9 cellular contexts compared by ENCODE assay signal in genomic region chr6:25961619-25962367, GRCh38. TPM values are rescaled to one million over a fixed set of nuclear protein-coding genes. Genes with fewer than 3 reads are reported as not detected.
DNase-seq lines count a peak whose midpoint lies in the region; ATAC-seq, FAIRE-seq and TF ChIP-seq lines count a peak whose summit lies in the region.
"Had no signal": no experiment of that assay in that cellular context is flagged by ENCODE, and none has a peak within 500 bp of the region (broad histone marks: within the 10 kb centered on the region; RNA-seq: fewer than 3 reads in every experiment).

No MANE protein-coding gene starts in this region.

- no peak for ATAC-seq in activated T-helper 17 cell treated with anti-CD3 and anti-CD28 coated beads, Interleukin-2, amount 50 U/mL, for 72 hours (replicated peaks)
- peak; percentile 77 for ATAC-seq in HepG2

- H3K27me3 ChIP-seq in HepG2 (ENCODE audit: control insufficient read depth in 1 of 2, insufficient read depth in 2 of 2, low read length in 2 of 2) = no peaks in the 10 kb centered on the region; a peak in 1 of 5 replicates
- H3K27me3 ChIP-seq in WERI-Rb-1 (ENCODE audit: insufficient read depth, low read depth, severe bottlenecking) = no peaks in the 10 kb centered on the region

- H3K27ac ChIP-seq in HepG2 (ENCODE audit: extremely low read length, insufficient read depth, low read length) = peak overlapping the region; percentile 54
- peak overlapping the region; percentile 76 for H3K27ac ChIP-seq in urinary bladder (ENCODE audit: low read depth)
- no peak overlapping the region for H3K27ac ChIP-seq in WERI-Rb-1

- peak overlapping the region; percentile 95 for H3K4me2 ChIP-seq in HepG2 (ENCODE audit: low read depth, low read length)

- intact Hi-C loops in HepG2 (cut with micrococcal nuclease; ENCODE audit: unreplicated experiment) = loop anchor here (2.0 kb wide), 1 partner anchor 31 kb away; no protein-coding TSS in a partner anchor

- in situ Hi-C loops in HepG2 (cut with HindIII; ENCODE audit: extremely low pct_ligation_motif_present, low pct_unique_long_range_greater_than_20kb) = no loop called here

- H3K9me3 ChIP-seq in HepG2 (ENCODE audit: low read length) (peaks cover 27% of the 10 kb centered on the region), WERI-Rb-1 (ENCODE audit: severe bottlenecking) (peaks cover 16% of the 10 kb centered on the region)

- TF ChIP-seq CTCF in HepG2 (CRISPR knock-in tag; IDR thresholded peaks at IDR 0.05) = peak; percentile 60
- no peak for TF ChIP-seq CTCF in WERI-Rb-1 (IDR thresholded peaks at IDR 0.05; ENCODE audit: low read depth, low read length)

- H3K9ac ChIP-seq in HepG2 (ENCODE audit: insufficient read depth, low read depth, low read length) = peak overlapping the region; percentile 77

- H2AFZ ChIP-seq in HepG2 (ENCODE audit: low read length) = peak overlapping the region; percentile 96

- 26% methylated on average over 5 of the region's 5 CpGs for WGBS in HepG2 (ENCODE audit: low lambda C conversion rate)
- 48% methylated on average over 5 of the region's 5 CpGs for WGBS in urinary bladder

- TF ChIP-seq EP300 in HepG2 (IDR thresholded peaks at IDR 0.05; ENCODE audit: low read depth in 2 of 2, low read length in 2 of 2) = no peak
- TF ChIP-seq EP300 in HepG2 (CRISPR knock-in tag; IDR thresholded peaks at IDR 0.05; ENCODE audit: borderline replicate concordance) = no peak

- H3K4me1 Mint-ChIP-seq in activated naive CD4-positive, alpha-beta T cell treated with anti-CD3 and anti-CD28 coated beads, Interleukin-2, amount 10 ng/mL, durations not matched to agents 7 days and 5 days = peaks cover 77% of the 10 kb centered on the region
- peaks cover 53% of the 10 kb centered on the region for H3K4me1 Mint-ChIP-seq in activated T-helper 17 cell treated with anti-CD3 and anti-CD28 coated beads, Interleukin-2, amount 50 U/mL, for 72 hours

- peak overlapping the region; percentile 94 for H3K4me3 Mint-ChIP-seq in activated naive CD4-positive, alpha-beta T cell treated with anti-CD3 and anti-CD28 coated beads, Interleukin-2, amount 10 ng/mL, durations not matched to agents 7 days and 5 days
- H3K4me3 Mint-ChIP-seq in activated T-helper 17 cell treated with anti-CD3 and anti-CD28 coated beads, Interleukin-2, amount 50 U/mL, for 72 hours = peak overlapping the region; percentile 96

- H3K36me3 ChIP-seq in HepG2 (replicated peaks in 1 of 2; ENCODE audit: control insufficient read depth in 1 of 2, insufficient read depth in 2 of 2, low read length in 2 of 2) (peaks cover 0 to 8% of the 10 kb centered on the region in 2 experiments; a peak in 1 of 5 replicates), urinary bladder (ENCODE audit: insufficient read depth) (no peaks in the 10 kb centered on the region), WERI-Rb-1 (no peaks in the 10 kb centered on the region)

- POLR2A ChIA-PET in HepG2 (lab: Yijun Ruan, JAX) = interaction anchor here (0.7 to 5.9 kb wide), 4 partner anchors 18 to 60 kb away, joined by 3 to 41 read pairs (median 3); a partner anchor contains a TSS

- DNase-seq in activated naive CD4-positive, alpha-beta T cell treated with anti-CD3 and anti-CD28 coated beads, Interleukin-2, amount 10 ng/mL, durations not matched to agents 7 days and 5 days = no peak
- DNase-seq in activated naive CD4-positive, alpha-beta T cell treated with anti-CD3 and anti-CD28 coated beads, Interleukin-2, amount 50 U/mL, for 16 hours = no peak
- DNase-seq in HepG2 (ENCODE audit: low spot score) (peak; percentile 31), COLO829 (ENCODE audit: low spot score) (no peak), cortex of kidney (lab: John Stamatoyannopoulos, UW) (no peak), WERI-Rb-1 (no peak)

- CTCF ChIA-PET in activated naive CD4-positive, alpha-beta T cell treated with anti-CD3 and anti-CD28 coated beads, Interleukin-2, amount 10 ng/mL, durations not matched to agents 7 days and 5 days (lab: Charles Lee) = interaction anchor here (0.8 to 1.3 kb wide), 3 partner anchors 31 to 242 kb away, joined by 3 to 4 read pairs (median 3); a partner anchor contains a TSS
- CTCF ChIA-PET in HepG2 (lab: Yijun Ruan, JAX; ENCODE audit: low intra/inter-chr PET ratio, low total read pairs) = no interaction called here

- no peaks in the 10 kb centered on the region for H3K27me3 Mint-ChIP-seq in activated naive CD4-positive, alpha-beta T cell treated with anti-CD3 and anti-CD28 coated beads, Interleukin-2, amount 10 ng/mL, durations not matched to agents 7 days and 5 days
- H3K27me3 Mint-ChIP-seq in activated T-helper 17 cell treated with anti-CD3 and anti-CD28 coated beads, Interleukin-2, amount 50 U/mL, for 72 hours = no peaks in the 10 kb centered on the region

- H3K4me1 ChIP-seq in HepG2 (ENCODE audit: insufficient read depth, low read length) = peaks cover 39% of the 10 kb centered on the region
- H3K4me1 ChIP-seq in urinary bladder (ENCODE audit: insufficient read depth) = no peaks in the 10 kb centered on the region

- no peaks in the 10 kb centered on the region for H4K20me1 ChIP-seq in HepG2 (ENCODE audit: insufficient read depth, low read length)

- H3K79me2 ChIP-seq in HepG2 (ENCODE audit: insufficient read depth, low read length) = no peaks in the 10 kb centered on the region

- H3K9me3 Mint-ChIP-seq in activated naive CD4-positive, alpha-beta T cell treated with anti-CD3 and anti-CD28 coated beads, Interleukin-2, amount 10 ng/mL, durations not matched to agents 7 days and 5 days = peaks cover 16% of the 10 kb centered on the region
- H3K9me3 Mint-ChIP-seq in activated T-helper 17 cell treated with anti-CD3 and anti-CD28 coated beads, Interleukin-2, amount 50 U/mL, for 72 hours = peaks cover 6% of the 10 kb centered on the region

- no peak for TF ChIP-seq RAD21 in HepG2 (CRISPR knock-in tag; IDR thresholded peaks at IDR 0.05)

- BruUV-seq in HepG2 (replicated peaks; lab: Mats Ljungman, UMichigan) = TSS peak; percentile 72

- no peak for FAIRE-seq in HepG2 (lab: Jason Lieb, UNC)
- FAIRE-seq: G401.6 had no signal

- H3K36me3 Mint-ChIP-seq in activated naive CD4-positive, alpha-beta T cell treated with anti-CD3 and anti-CD28 coated beads, Interleukin-2, amount 10 ng/mL, durations not matched to agents 7 days and 5 days = peaks cover 34% of the 10 kb centered on the region
- H3K36me3 Mint-ChIP-seq in activated T-helper 17 cell treated with anti-CD3 and anti-CD28 coated beads, Interleukin-2, amount 50 U/mL, for 72 hours (ENCODE audit: low read depth) = peaks cover 55% of the 10 kb centered on the region

- peak overlapping the region; percentile 97 for H3K27ac Mint-ChIP-seq in activated naive CD4-positive, alpha-beta T cell treated with anti-CD3 and anti-CD28 coated beads, Interleukin-2, amount 10 ng/mL, durations not matched to agents 7 days and 5 days
- H3K27ac Mint-ChIP-seq in activated T-helper 17 cell treated with anti-CD3 and anti-CD28 coated beads, Interleukin-2, amount 50 U/mL, for 72 hours = peak overlapping the region; percentile 99

- peak overlapping the region; percentile 59 to 78 (median 73) for H3K4me3 ChIP-seq in HepG2 (replicated peaks in 1 of 3; ENCODE audit: insufficient read depth in 1 of 3, low read depth in 2 of 3, low read length in 3 of 3)
- peak overlapping the region; percentile 69 for H3K4me3 ChIP-seq in urinary bladder (ENCODE audit: low read depth, low read length)
- H3K4me3 ChIP-seq in WERI-Rb-1 (ENCODE audit: low read depth, low read length) = no peak overlapping the region

- no peak for TF ChIP-seq POLR2A in HepG2 (IDR thresholded peaks at IDR 0.05; ENCODE audit: insufficient read depth in 1 of 2, low read depth in 2 of 2, low read length in 2 of 2)

RNA-seq across cellular contexts. Expression of gene TRIM38, which starts 0.8 kb away (rescaled TPM):
- 10 to 100 TPM; 26.7 to 69.2 TPM for total RNA-seq in activated T-helper 17 cell treated with anti-CD3 and anti-CD28 coated beads, Interleukin-2, amount 50 U/mL, for 72 hours
- total RNA-seq in HepG2 (2016; rRNA removed; fragmentation: Illumina TruSeq; extraction: Trizol) (2.5 and 3.6 TPM in 2 replicates), urinary bladder (13.4 TPM)
- 0.40 and 0.44 TPM in 2 replicates for total RNA-seq in HepG2 (2016; cell fraction: cytosol; rRNA removed; fragmentation: Illumina TruSeq; extraction: Trizol; ENCODE audit: low read depth)
- 2.6 and 3.4 TPM in 2 replicates for total RNA-seq in HepG2 (2016; cell fraction: insoluble cytoplasmic fraction; rRNA removed; fragmentation: Illumina TruSeq; extraction: Trizol)
- total RNA-seq in HepG2 (2016; cell fraction: membrane; rRNA removed; fragmentation: Illumina TruSeq; extraction: Trizol) = 1.1 TPM in 2 replicates
- total RNA-seq in HepG2 (2016; cell fraction: nucleus; rRNA removed; fragmentation: Illumina TruSeq; extraction: Trizol) = 3.4 TPM in 2 replicates
- polyA plus RNA-seq in HepG2 (2011; rRNA removed) (3.1 and 3.7 TPM in 2 replicates), urinary bladder (4.6 TPM)
- polyA plus RNA-seq in HepG2 (2011; cell fraction: cytosol; rRNA removed) = 1.1 and 1.8 TPM in 2 replicates
- 4.0 and 5.6 TPM in 2 replicates for polyA plus RNA-seq in HepG2 (2011; cell fraction: nucleus; rRNA removed)
- polyA plus RNA-seq in HepG2 (2012) = 2.3 and 2.9 TPM in 2 replicates
- polyA plus RNA-seq in HepG2 (2016; cell fraction: cytosol; fragmentation: Illumina TruSeq; extraction: Trizol; ENCODE audit: low read depth) = 0.16 and 0.17 TPM in 2 replicates
- polyA plus RNA-seq in HepG2 (2016; cell fraction: insoluble cytoplasmic fraction; fragmentation: Illumina TruSeq; extraction: Trizol; ENCODE audit: low read depth) = 2.1 and 2.5 TPM in 2 replicates
- polyA plus RNA-seq in HepG2 (2016; cell fraction: membrane; fragmentation: Illumina TruSeq; extraction: Trizol; ENCODE audit: low read depth) = 0.42 and 0.45 TPM in 2 replicates
- polyA plus RNA-seq in HepG2 (2016; cell fraction: nucleus; fragmentation: Illumina TruSeq; extraction: Trizol; ENCODE audit: insufficient read depth, low read depth) = 4.1 and 4.8 TPM in 2 replicates
- polyA minus RNA-seq in HepG2 (2011; rRNA and poly(A)+ RNA removed; ENCODE audit: low replicate concordance) = 2.6 and 4.4 TPM in 2 replicates
- polyA minus RNA-seq in HepG2 (2011; cell fraction: cytosol; rRNA and poly(A)+ RNA removed) = 1.8 and 2.8 TPM in 2 replicates
- polyA minus RNA-seq in HepG2 (2011; cell fraction: nucleus; rRNA and poly(A)+ RNA removed) = 8.8 and 11.1 TPM in 2 replicates

RNA-seq across cellular contexts. Expression of gene SLC17A2, which starts 31.3 kb away (rescaled TPM):
- not detected for total RNA-seq in activated T-helper 17 cell treated with anti-CD3 and anti-CD28 coated beads, Interleukin-2, amount 50 U/mL, for 72 hours
- 7.0 and 11.2 TPM in 2 replicates for total RNA-seq in HepG2 (2016; rRNA removed; fragmentation: Illumina TruSeq; extraction: Trizol)
- 2.2 and 2.7 TPM in 2 replicates for total RNA-seq in HepG2 (2016; cell fraction: cytosol; rRNA removed; fragmentation: Illumina TruSeq; extraction: Trizol; ENCODE audit: low read depth)
- total RNA-seq in HepG2 (2016; cell fraction: insoluble cytoplasmic fraction; rRNA removed; fragmentation: Illumina TruSeq; extraction: Trizol) = 9.2 and 10.7 TPM in 2 replicates
- total RNA-seq in HepG2 (2016; cell fraction: membrane; rRNA removed; fragmentation: Illumina TruSeq; extraction: Trizol) = 5.8 and 6.7 TPM in 2 replicates
- 9.4 and 10.7 TPM in 2 replicates for total RNA-seq in HepG2 (2016; cell fraction: nucleus; rRNA removed; fragmentation: Illumina TruSeq; extraction: Trizol)
- 32.4 and 46.4 TPM in 2 replicates for polyA plus RNA-seq in HepG2 (2011; rRNA removed)
- polyA plus RNA-seq in HepG2 (2011; cell fraction: cytosol; rRNA removed) = 25.3 and 48.3 TPM in 2 replicates
- polyA plus RNA-seq in HepG2 (2011; cell fraction: nucleus; rRNA removed) = 27.5 and 41.5 TPM in 2 replicates
- polyA plus RNA-seq in HepG2 (2012) = 29.6 and 59.7 TPM in 2 replicates
- polyA plus RNA-seq in HepG2 (2016; cell fraction: cytosol; fragmentation: Illumina TruSeq; extraction: Trizol; ENCODE audit: low read depth) = 0.93 and 0.97 TPM in 2 replicates
- 6.3 and 7.7 TPM in 2 replicates for polyA plus RNA-seq in HepG2 (2016; cell fraction: insoluble cytoplasmic fraction; fragmentation: Illumina TruSeq; extraction: Trizol; ENCODE audit: low read depth)
- polyA plus RNA-seq in HepG2 (2016; cell fraction: membrane; fragmentation: Illumina TruSeq; extraction: Trizol; ENCODE audit: low read depth) = 2.5 and 2.7 TPM in 2 replicates
- 13.0 and 13.3 TPM in 2 replicates for polyA plus RNA-seq in HepG2 (2016; cell fraction: nucleus; fragmentation: Illumina TruSeq; extraction: Trizol; ENCODE audit: insufficient read depth, low read depth)
- 42.4 TPM in 1 of 2 replicates, not detected in the other for polyA minus RNA-seq in HepG2 (2011; rRNA and poly(A)+ RNA removed; ENCODE audit: low replicate concordance)
- polyA minus RNA-seq in HepG2 (2011; cell fraction: cytosol; rRNA and poly(A)+ RNA removed) = 14.6 and 22.0 TPM in 2 replicates
- polyA minus RNA-seq in HepG2 (2011; cell fraction: nucleus; rRNA and poly(A)+ RNA removed) = 23.2 and 41.0 TPM in 2 replicates
- total RNA-seq in urinary bladder = 0.11 TPM
- 0.04 TPM for polyA plus RNA-seq in urinary bladder
